In genomic region chr17:42141382-42141781, GRCh38 we compare ENCODE assay signal across 24 cellular contexts. TPM values are rescaled to one million over a fixed set of nuclear protein-coding genes. Genes with fewer than 3 reads are reported as not detected.
DNase-seq lines count a peak whose midpoint lies in the region; ATAC-seq and TF ChIP-seq lines count a peak whose summit lies in the region.
"Had no signal": no experiment of that assay in that cellular context is flagged by ENCODE, and none has a peak within 500 bp of the region (broad histone marks: within the 10 kb centered on the region; RNA-seq: fewer than 3 reads in every experiment).

No MANE protein-coding gene starts in this region.

- H3K4me1 Mint-ChIP-seq in HFFc6 (ENCODE audit: low read depth): peaks cover 35% of the 10 kb centered on the region
- H3K4me1 Mint-ChIP-seq in chondrocyte (ENCODE audit: low read depth): peaks cover 39% of the 10 kb centered on the region

- H3K9me3 ChIP-seq in upper lobe of left lung: no peaks in the 10 kb centered on the region
- H3K9me3 ChIP-seq: prostate gland, testis had no signal

- peak overlapping the region; percentile 68; the same call in 1 of the 2 replicates for H3K4me3 Mint-ChIP-seq in HFFc6
- no peak overlapping the region for H3K4me3 Mint-ChIP-seq in chondrocyte (ENCODE audit: unreplicated experiment)
- H3K4me3 Mint-ChIP-seq: activated T-cell treated with anti-CD3 and anti-CD28 coated beads, Interleukin-2, amount 50 U/mL, for 4 hours; stimulated activated memory B cell treated with anti-CD40 and anti-IgM and Interleukin-4, amounts not matched to agents 10 μg/mL and 1 μg/mL and 100 μg/mL, for 72 hours had no signal

- TF ChIP-seq POLR2A in upper lobe of left lung (IDR thresholded peaks at IDR 0.05): no peak

- peaks cover 0 to 36% (median 9%) of the 10 kb centered on the region in 4 donors for H3K36me3 ChIP-seq in upper lobe of left lung
- H3K36me3 ChIP-seq: prostate gland had no signal

- TF ChIP-seq CTCF in HFFc6 (IDR thresholded peaks at IDR 0.05) (no peak), chondrocyte (IDR thresholded peaks at IDR 0.05) (no peak), upper lobe of left lung (IDR thresholded peaks at IDR 0.05) (no peak)

- peak in 1 of 2 donors; percentile 43 for ATAC-seq in upper lobe of left lung (ENCODE audit: low FRiP score in 2 of 2)
- no peak for ATAC-seq in GM19328 (IDR thresholded peaks at IDR 0.05; ENCODE audit: unreplicated experiment)
- ATAC-seq in HG02885 (IDR thresholded peaks at IDR 0.05; ENCODE audit: poor library complexity, unreplicated experiment): no peak
- ATAC-seq: activated T-cell treated with anti-CD3 and anti-CD28 coated beads, Interleukin-2, amount 50 U/mL, for 4 hours; stimulated activated memory B cell treated with anti-CD40 and anti-IgM and Interleukin-4, amounts not matched to agents 10 μg/mL and 1 μg/mL and 100 μg/mL, for 72 hours had no signal

- H3K27me3 ChIP-seq in upper lobe of left lung: no peaks in the 10 kb centered on the region
- H3K27me3 ChIP-seq: testis had no signal

- no peak for TF ChIP-seq EP300 in upper lobe of left lung (IDR thresholded peaks at IDR 0.05)

- H3K9me3 Mint-ChIP-seq in HFFc6: no peaks in the 10 kb centered on the region
- no peaks in the 10 kb centered on the region for H3K9me3 Mint-ChIP-seq in chondrocyte (ENCODE audit: low read depth)
- H3K9me3 Mint-ChIP-seq: activated T-cell treated with anti-CD3 and anti-CD28 coated beads, Interleukin-2, amount 50 U/mL, for 4 hours; stimulated activated memory B cell treated with anti-CD40 and anti-IgM and Interleukin-4, amounts not matched to agents 10 μg/mL and 1 μg/mL and 100 μg/mL, for 72 hours had no signal

- H3K27ac Mint-ChIP-seq in HFFc6: peak overlapping the region; percentile 90
- peak overlapping the region; percentile 97 for H3K27ac Mint-ChIP-seq in chondrocyte (ENCODE audit: unreplicated experiment)
- H3K27ac Mint-ChIP-seq: stimulated activated memory B cell treated with anti-CD40 and anti-IgM and Interleukin-4, amounts not matched to agents 10 μg/mL and 1 μg/mL and 100 μg/mL, for 72 hours had no signal

- H3K36me3 Mint-ChIP-seq in HFFc6 (ENCODE audit: low read depth) (peaks cover 5% of the 10 kb centered on the region; the same call in 1 of the 2 replicates), chondrocyte (ENCODE audit: low read depth) (peaks cover 1% of the 10 kb centered on the region)

- H3K4me1 ChIP-seq in upper lobe of left lung: peaks cover 44 to 61% (median 50%) of the 10 kb centered on the region in 4 donors

- 51 to 74% methylated on average over 6 to 8 of the region's 8 CpGs for WGBS in upper lobe of left lung, 2 donors

- peak overlapping the region in 3 of 4 donors; percentile 1 to 19 (median 1) for H3K27ac ChIP-seq in upper lobe of left lung
- H3K27ac ChIP-seq: prostate gland, testis had no signal

- no peak for DNase-seq in HFFc6
- no peak for DNase-seq in chondrocyte (ENCODE audit: low spot score)
- DNase-seq in myocyte (ENCODE audit: low read depth): peak; percentile 49
- no peak for DNase-seq in upper lobe of left lung
- no peak for DNase-seq in AG08395 (ENCODE audit: low spot score)
- DNase-seq: activated CD4-positive, alpha-beta T cell treated with anti-CD3 and anti-CD28 coated beads for 48 hours; activated naive CD4-positive, alpha-beta T cell treated with Interleukin-2 at 50 U/mL for 16 hours; activated T-cell treated with anti-CD3 and anti-CD28 coated beads, Interleukin-2, amount 50 U/mL, for 4 hours; amniotic stem cell; GF-D8; kidney; mammary epithelial cell; NCI-H1048; NCI-H1694 treated with DMSO at 0.1 percent for 48 hours; NCI-H69; stimulated activated CD4-positive, alpha-beta T cell treated with anti-CD3 and anti-CD28 coated beads, Interleukin-4, amount 100 ng/mL, for 1 hour; testis had no signal

- no peak overlapping the region for H3K4me3 ChIP-seq in upper lobe of left lung
- H3K4me3 ChIP-seq: prostate gland, testis had no signal

- H3K27me3 Mint-ChIP-seq in HFFc6 (ENCODE audit: insufficient read depth) (peaks cover under 1% of the 10 kb centered on the region), chondrocyte (ENCODE audit: low read depth) (no peaks in the 10 kb centered on the region)
- H3K27me3 Mint-ChIP-seq: stimulated activated memory B cell treated with anti-CD40 and anti-IgM and Interleukin-4, amounts not matched to agents 10 μg/mL and 1 μg/mL and 100 μg/mL, for 72 hours had no signal

RNA-seq across cellular contexts. Expression of gene RAB5C, which starts 13.4 kb away (rescaled TPM):
- total RNA-seq in HFFc6 (2021; fragmentation: NEBNext Ultra II Directional; extraction: Animal tissue kit (Norgen Biotek cat#: 25700)): 100 to 1,000 TPM; 184 to 204 (median 193) TPM
- total RNA-seq in chondrocyte (107 to 118 TPM (median 116 TPM) in 3 replicates), myocyte (73.6 and 73.9 TPM in 2 replicates), upper lobe of left lung (100 to 1,000 TPM in 3 of 6 donors, 10 to 100 TPM in 3; 57.6 to 183 (median 133) TPM)
- polyA plus RNA-seq in myocyte (2012): 148 TPM

RNA-seq across cellular contexts. Expression of gene HSPB9, which starts 18.8 kb away (rescaled TPM):
- not detected for total RNA-seq in HFFc6 (2021; fragmentation: NEBNext Ultra II Directional; extraction: Animal tissue kit (Norgen Biotek cat#: 25700))
- not detected in 3 replicates for total RNA-seq in chondrocyte
- not detected in 2 replicates for total RNA-seq in myocyte
- 0.40 TPM for polyA plus RNA-seq in myocyte (2012)
- 1 to 10 TPM in 1 of 6 donors, under 1 TPM in 1, not detected in 4; 0.15 to 1.0 TPM for total RNA-seq in upper lobe of left lung
- total RNA-seq: fibroblast of lung; glomerular endothelial cell; kidney; mammary epithelial cell; T-helper 1 cell treated with Interleukin-12 subunit alpha and Interleukin-12 subunit beta and Interleukin-4 antibody, amounts not matched to agents 30 ng/mL and 1 ng/mL, for 36 hours had no signal
- polyA plus RNA-seq: fibroblast of lung, mammary epithelial cell had no signal

RNA-seq across cellular contexts. Expression of gene KAT2A, which starts 20.2 kb away (rescaled TPM):
- 10 to 100 TPM; 21.5 to 36.2 (median 25.3) TPM for total RNA-seq in HFFc6 (2021; fragmentation: NEBNext Ultra II Directional; extraction: Animal tissue kit (Norgen Biotek cat#: 25700))
- total RNA-seq in chondrocyte: 21.7 to 38.0 TPM (median 22.3 TPM) in 3 replicates
- total RNA-seq in myocyte: 26.5 and 32.6 TPM in 2 replicates
- polyA plus RNA-seq in myocyte (2012): 32.8 TPM
- total RNA-seq in upper lobe of left lung: 100 to 1,000 TPM in 1 of 6 donors, 10 to 100 TPM in 5; 17.0 to 116 (median 32.5) TPM

RNA-seq across cellular contexts. Expression of gene DHX58, which starts 28.9 kb away (rescaled TPM):
- total RNA-seq in HFFc6 (2021; fragmentation: NEBNext Ultra II Directional; extraction: Animal tissue kit (Norgen Biotek cat#: 25700)): 1 to 10 TPM; 4.0 to 5.3 (median 4.2) TPM
- 0.53 to 0.64 TPM (median 0.55 TPM) in 3 replicates for total RNA-seq in chondrocyte
- 9.3 and 11.3 TPM in 2 replicates for total RNA-seq in myocyte
- 12.9 TPM for polyA plus RNA-seq in myocyte (2012)
- total RNA-seq in upper lobe of left lung: 10 to 100 TPM; 15.8 to 56.6 (median 32.6) TPM

RNA-seq across cellular contexts. Expression of gene KCNH4, which starts 39.6 kb away (rescaled TPM):
- not detected for total RNA-seq in HFFc6 (2021; fragmentation: NEBNext Ultra II Directional; extraction: Animal tissue kit (Norgen Biotek cat#: 25700))
- total RNA-seq in chondrocyte (not detected in 3 replicates), myocyte (not detected in 2 replicates), upper lobe of left lung (under 1 TPM in 2 of 6 donors, not detected in 4; under 0.01 to 0.27 TPM)
- not detected for polyA plus RNA-seq in myocyte (2012)
- total RNA-seq: fibroblast of lung, mammary epithelial cell had no signal
